In the genomic region with DNA sequence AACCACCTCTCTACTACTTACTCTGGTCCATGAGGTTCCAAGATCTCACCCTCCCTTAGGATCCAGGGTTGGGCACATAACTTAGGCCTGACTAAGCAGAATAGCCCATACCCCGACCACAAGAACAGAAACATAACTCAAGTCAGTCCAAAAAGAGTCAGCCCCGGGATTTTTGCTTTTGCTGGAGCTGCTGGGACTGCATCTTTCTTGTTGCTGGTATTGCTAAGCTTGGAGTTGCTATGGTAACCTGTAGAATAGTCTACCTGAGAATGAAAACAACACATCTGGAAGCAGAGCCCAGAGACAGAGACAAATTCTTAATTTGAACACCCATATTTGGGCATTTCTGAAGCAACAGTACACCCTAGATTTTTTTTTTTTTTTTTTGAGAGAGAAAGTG, we compare ENCODE assay signal across 10 cellular contexts. TPM values are rescaled to one million over a fixed set of nuclear protein-coding genes. Genes with fewer than 3 reads are reported as not detected.
A peak's percentile ranks its signal among the peaks of the same experiment; 100 is the strongest.
DNase-seq lines count a peak whose midpoint lies in the region; ATAC-seq and TF ChIP-seq lines count a peak whose summit lies in the region.
"Had no signal": no experiment of that assay in that cellular context is flagged by ENCODE, and none has a peak within 500 bp of the region (broad histone marks: within the 10 kb centered on the region; RNA-seq: fewer than 3 reads in every experiment).

No MANE protein-coding gene starts in this region.

- DNase-seq in GM12865 (ENCODE audit: low read depth) (peak; percentile 70), LoVo (ENCODE audit: low spot score) (peak; percentile 24), brain microvascular endothelial cell (peak; percentile 85), osteocyte (ENCODE audit: extremely low spot score, unreplicated experiment) (no peak), OCI-LY7 (ENCODE audit: low spot score) (no peak), NCI-H446 treated with DMSO at 0.1 percent for 48 hours (lab: John Stamatoyannopoulos, UW) (no peak)
- DNase-seq in activated CD4-positive, CD25-positive, alpha-beta regulatory T cell treated with anti-CD3 and anti-CD28 coated beads, Interleukin-2, amount 50 U/mL, for 72 hours = no peak
- DNase-seq: activated CD8-positive, alpha-beta memory T cell treated with anti-CD3 and anti-CD28 coated beads, Interleukin-2, amount 50 U/mL, for 4 hours; NK-92 treated with Interleukin-12 subunit alpha and Interleukin-12 subunit beta, amount 100 ng/mL, for 24 hours had no signal

- peaks cover 5% of the 10 kb centered on the region; the same call in 1 of the 2 replicates for H3K9me3 ChIP-seq in OCI-LY7 (ENCODE audit: low read length)

- no peak overlapping the region for H2AFZ ChIP-seq in OCI-LY7 (ENCODE audit: low read length)

- no TSS peak for BruUV-seq in OCI-LY7 (replicated peaks; lab: Mats Ljungman, UMichigan)

- H3K27ac Mint-ChIP-seq in osteocyte (ENCODE audit: unreplicated experiment) = peak overlapping the region; percentile 91

- peaks cover 46% of the 10 kb centered on the region for H3K4me1 ChIP-seq in OCI-LY7 (ENCODE audit: insufficient read depth, low read length, poor library complexity, severe bottlenecking)

- no peaks in the 10 kb centered on the region for H3K27me3 Mint-ChIP-seq in osteocyte (ENCODE audit: unreplicated experiment)

- no peak overlapping the region for H3K4me2 ChIP-seq in OCI-LY7 (ENCODE audit: low read length)

- CTCF ChIA-PET in OCI-LY7 (lab: Charles Lee; ENCODE audit: unreplicated experiment) = no interaction called here

- no peaks in the 10 kb centered on the region for H3K27me3 ChIP-seq in brain microvascular endothelial cell (replicated peaks)

- H3K36me3 ChIP-seq in brain microvascular endothelial cell (replicated peaks) (no peaks in the 10 kb centered on the region), OCI-LY7 (ENCODE audit: insufficient read depth, low read length) (peaks cover 33% of the 10 kb centered on the region)

- no peak for TF ChIP-seq CTCF in GM12865 (IDR thresholded peaks at IDR 0.05; ENCODE audit: insufficient read depth, low read depth, low read length, missing control alignments)
- TF ChIP-seq CTCF in brain microvascular endothelial cell (IDR thresholded peaks at IDR 0.05; ENCODE audit: low read depth, low read length, missing control alignments) = no peak
- no peak for TF ChIP-seq CTCF in osteocyte (IDR thresholded peaks at IDR 0.05)
- TF ChIP-seq CTCF in OCI-LY7 (conservative IDR thresholded peaks at IDR 0.05; ENCODE audit: low read length) = no peak

- peak overlapping the region; percentile 63 for H3K27ac ChIP-seq in brain microvascular endothelial cell
- H3K27ac ChIP-seq in OCI-LY7 (ENCODE audit: low read depth, low read length, poor library complexity, severe bottlenecking) = no peak overlapping the region

- in situ Hi-C loops in brain microvascular endothelial cell (cut with HindIII; ENCODE audit: low pct_ligation_motif_present, low sequenced_read_pairs) = no loop called here

- no peak for ATAC-seq in GM21360 (IDR thresholded peaks at IDR 0.05; ENCODE audit: unreplicated experiment)

- POLR2A ChIA-PET in OCI-LY7 (lab: Charles Lee) = interaction anchor here (0.6 to 1.3 kb wide), 5 partner anchors 19 to 432 kb away, joined by 3 to 6 read pairs (median 3); partner anchors contain the start of gene DLG1

- H3K9me3 Mint-ChIP-seq in osteocyte (ENCODE audit: unreplicated experiment) = no peaks in the 10 kb centered on the region

- intact Hi-C loops in OCI-LY7 (cut with micrococcal nuclease; ENCODE audit: unreplicated experiment) = no loop called here

- H3K36me3 Mint-ChIP-seq in osteocyte (ENCODE audit: unreplicated experiment) = peaks cover 3% of the 10 kb centered on the region

- no peaks in the 10 kb centered on the region for H4K20me1 ChIP-seq in OCI-LY7 (ENCODE audit: insufficient read depth, low read length)

- H3K9me2 ChIP-seq in OCI-LY7 (ENCODE audit: insufficient read depth, low read length) = no peaks in the 10 kb centered on the region

- peaks cover 15% of the 10 kb centered on the region for H3K4me1 Mint-ChIP-seq in osteocyte (ENCODE audit: unreplicated experiment)

- H3K79me2 ChIP-seq in OCI-LY7 (ENCODE audit: insufficient read depth, low read depth, low read length) = peaks cover 65% of the 10 kb centered on the region

- no peak overlapping the region for H3K4me3 ChIP-seq in GM12865 (ENCODE audit: low read depth, low read length)
- no peak overlapping the region for H3K4me3 ChIP-seq in brain microvascular endothelial cell (ENCODE audit: low read depth, low read length)
- H3K4me3 ChIP-seq in OCI-LY7 (ENCODE audit: low read depth, low read length, poor library complexity, severe bottlenecking) = no peak overlapping the region

- H3K4me3 Mint-ChIP-seq in osteocyte (ENCODE audit: unreplicated experiment) = no peak overlapping the region

RNA-seq across cellular contexts. Expression of gene RUBCN, which starts 6.5 kb away (rescaled TPM):
- total RNA-seq in osteocyte (30.3 and 30.7 TPM in 2 replicates), OCI-LY7 (2022) (48.4 and 56.7 TPM in 2 replicates)
- 37.1 and 45.1 TPM in 2 replicates for total RNA-seq in OCI-LY7 (2014; rRNA removed; shearing (Covaris generic))

RNA-seq across cellular contexts. Expression of gene FYTTD1, which starts 19.5 kb away (rescaled TPM):
- total RNA-seq in osteocyte = 67.2 and 84.3 TPM in 2 replicates
- total RNA-seq in OCI-LY7 (2014; rRNA removed; shearing (Covaris generic)) = 47.6 and 63.8 TPM in 2 replicates
- 49.2 and 57.8 TPM in 2 replicates for total RNA-seq in OCI-LY7 (2022)

Comparison
In these comparisons a context has a peak if more than half of its experiments do, and no peak if none do; other contexts are left out.
1. DNase-seq: peak in GM12865 (single experiment), LoVo (single experiment) and brain microvascular endothelial cell (single experiment); none in osteocyte (single experiment), activated CD4-positive, CD25-positive, alpha-beta regulatory T cell treated with anti-CD3 and anti-CD28 coated beads, Interleukin-2, amount 50 U/mL, for 72 hours (single experiment), OCI-LY7 (single experiment) and NCI-H446 treated with DMSO at 0.1 percent for 48 hours (single experiment).